Comparison of ENCODE assay signal across 15 cellular contexts in genomic region chr20:41436679-41437078, GRCh38.
A peak's percentile ranks its signal among the peaks of the same experiment; 100 is the strongest.
DNase-seq lines count a peak whose midpoint lies in the region; ATAC-seq and TF ChIP-seq lines count a peak whose summit lies in the region.
"Had no signal": no experiment of that assay in that cellular context is flagged by ENCODE, and none has a peak within 500 bp of the region (broad histone marks: within the 10 kb centered on the region; RNA-seq: fewer than 3 reads in every experiment).

No MANE protein-coding gene starts in this region.

- H3K9me3 ChIP-seq in DND-41 (ENCODE audit: insufficient read depth, low read length, severe bottlenecking) (no peaks in the 10 kb centered on the region), uterus (no peaks in the 10 kb centered on the region)
- H3K9me3 ChIP-seq: left ventricle myocardium inferior, SJCRH30, tibial nerve had no signal

- H3K9me3 Mint-ChIP-seq in activated T-helper 17 cell treated with anti-CD3 and anti-CD28 coated beads, Interleukin-2, amount 50 U/mL, for 72 hours, result no peaks in the 10 kb centered on the region
- H3K9me3 Mint-ChIP-seq: IgD-negative memory B cell had no signal

- TF ChIP-seq POLR2A in uterus (IDR thresholded peaks at IDR 0.05), result no peak

- no peaks in the 10 kb centered on the region for H3K79me2 ChIP-seq in DND-41 (ENCODE audit: insufficient read depth, low read length)
- H3K79me2 ChIP-seq: parathyroid adenoma had no signal

- no peak overlapping the region for H3K4me2 ChIP-seq in DND-41 (ENCODE audit: insufficient read depth, low read length)

- peak; percentile 96 for ATAC-seq in DND-41 (ENCODE audit: insufficient read depth, low read depth)
- peak; percentile 82 for ATAC-seq in activated T-helper 17 cell treated with anti-CD3 and anti-CD28 coated beads, Interleukin-2, amount 50 U/mL, for 72 hours (replicated peaks)
- ATAC-seq in HG02571 (IDR thresholded peaks at IDR 0.05; ENCODE audit: unreplicated experiment), result no peak

- no peak overlapping the region for H3K27ac ChIP-seq in DND-41 (ENCODE audit: low read length)
- H3K27ac ChIP-seq in uterus, result no peak overlapping the region
- H3K27ac ChIP-seq: left ventricle myocardium inferior, parathyroid adenoma, SJCRH30, tibial nerve had no signal

- H3K36me3 ChIP-seq in DND-41 (ENCODE audit: insufficient read depth, low read length) (peaks cover 82% of the 10 kb centered on the region), uterus (no peaks in the 10 kb centered on the region)

- H4K20me1 ChIP-seq in DND-41 (ENCODE audit: insufficient read depth, low read length), result no peaks in the 10 kb centered on the region

- TF ChIP-seq CTCF in DND-41 (IDR thresholded peaks at IDR 0.05; ENCODE audit: borderline replicate concordance, extremely low read depth, low read length, poor library complexity, severe bottlenecking) (no peak), uterus (IDR thresholded peaks at IDR 0.05) (no peak)

- H3K4me1 ChIP-seq in DND-41 (ENCODE audit: insufficient read depth, low read length) (peaks cover 20% of the 10 kb centered on the region), uterus (no peaks in the 10 kb centered on the region)
- H3K4me1 ChIP-seq: left ventricle myocardium inferior, parathyroid adenoma, SJCRH30, tibial nerve had no signal

- H3K4me3 Mint-ChIP-seq in activated T-helper 17 cell treated with anti-CD3 and anti-CD28 coated beads, Interleukin-2, amount 50 U/mL, for 72 hours, result peak overlapping the region; percentile 51
- H3K4me3 Mint-ChIP-seq: IgD-negative memory B cell had no signal

- no peak overlapping the region for H3K4me3 ChIP-seq in DND-41 (ENCODE audit: low read depth in 1 of 2, low read length in 2 of 2)
- H3K4me3 ChIP-seq in uterus, result no peak overlapping the region
- H3K4me3 ChIP-seq: left ventricle myocardium inferior, SJCRH30, tibial nerve had no signal

- H2AFZ ChIP-seq in DND-41 (ENCODE audit: low read depth, low read length), result no peak overlapping the region
- H2AFZ ChIP-seq: parathyroid adenoma had no signal

- peak overlapping the region; percentile 1 for H3K27ac Mint-ChIP-seq in activated T-helper 17 cell treated with anti-CD3 and anti-CD28 coated beads, Interleukin-2, amount 50 U/mL, for 72 hours

- DNase-seq in DND-41, result no peak
- DNase-seq in LHCN-M2 (ENCODE audit: low read depth), result peak; percentile 94
- peak; percentile 50 for DNase-seq in kidney glomerular epithelial cell (lab: John Stamatoyannopoulos, UW)
- no peak for DNase-seq in uterus
- DNase-seq in NCI-H69 (lab: John Stamatoyannopoulos, UW), result no peak
- DNase-seq: activated CD8-positive, alpha-beta memory T cell treated with anti-CD3 and anti-CD28 coated beads for 24 hours; DMS79 treated with DMSO at 0.1 percent for 48 hours; left ventricle myocardium inferior; NCI-H2171; SJCRH30 had no signal

- H3K4me1 Mint-ChIP-seq in activated T-helper 17 cell treated with anti-CD3 and anti-CD28 coated beads, Interleukin-2, amount 50 U/mL, for 72 hours, result peaks cover 36% of the 10 kb centered on the region

- H3K9ac ChIP-seq in DND-41 (ENCODE audit: low read depth, low read length), result no peak overlapping the region
- H3K9ac ChIP-seq: parathyroid adenoma had no signal

- intact Hi-C loops in uterus (cut with DNase I; ENCODE audit: low total_unique reads), result no loop called here

- no peaks in the 10 kb centered on the region for H3K27me3 ChIP-seq in DND-41 (ENCODE audit: insufficient read depth, low read length, poor library complexity)
- H3K27me3 ChIP-seq in uterus, result no peaks in the 10 kb centered on the region
- H3K27me3 ChIP-seq: SJCRH30, tibial nerve had no signal

- peaks cover 68% of the 10 kb centered on the region for H3K36me3 Mint-ChIP-seq in activated T-helper 17 cell treated with anti-CD3 and anti-CD28 coated beads, Interleukin-2, amount 50 U/mL, for 72 hours (ENCODE audit: low read depth)

- no peaks in the 10 kb centered on the region for H3K27me3 Mint-ChIP-seq in activated T-helper 17 cell treated with anti-CD3 and anti-CD28 coated beads, Interleukin-2, amount 50 U/mL, for 72 hours
- H3K27me3 Mint-ChIP-seq: IgD-negative memory B cell had no signal

Comparison
In these comparisons a context has a peak if more than half of its experiments do, and no peak if none do; other contexts are left out.
1. DNase-seq: peak in LHCN-M2 (single experiment) and kidney glomerular epithelial cell (single experiment); none in DND-41 (single experiment), uterus (0 of 2) and NCI-H69 (single experiment).